27 cellular contexts compared by ENCODE assay signal in the genomic region with DNA sequence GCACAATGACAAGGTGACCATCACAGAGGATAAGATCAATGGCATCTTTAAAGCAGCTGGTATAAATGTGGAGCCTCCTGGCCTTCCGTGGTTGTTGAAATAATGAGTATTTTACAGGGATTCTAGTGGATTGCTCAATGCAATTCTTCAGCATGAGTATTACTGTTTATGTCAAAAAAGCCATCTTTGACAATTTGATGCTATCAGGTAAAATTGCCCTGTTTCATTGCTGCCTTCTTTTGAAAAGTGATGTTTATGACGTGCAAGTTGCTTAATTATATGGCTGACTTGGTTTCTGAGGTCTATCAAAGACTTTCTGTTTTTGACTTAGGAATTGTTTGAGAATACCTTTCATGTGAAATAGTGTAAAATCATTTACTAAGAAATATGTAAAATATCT.
"Had no signal": no experiment of that assay in that cellular context is flagged by ENCODE, and none has a peak within 500 bp of the region (broad histone marks: within the 10 kb centered on the region; RNA-seq: fewer than 3 reads in every experiment).

No MANE protein-coding gene starts in this region.

- H3K27ac Mint-ChIP-seq: dendritic cell treated with granulocyte-macrophage colony-stimulating factor and Interleukin-4, amounts not matched to agents 40 ng/mL and 50 ng/mL, for 4 days; effector memory CD8-positive, alpha-beta T cell; endodermal cell had no signal

- H3K27me3 ChIP-seq: colonic mucosa, esophagus muscularis mucosa, esophagus squamous epithelium, foreskin keratinocyte, gastrocnemius medialis, gastroesophageal sphincter, heart left ventricle had no signal

- DNase-seq: colonic mucosa; cortex of kidney; dermis blood vessel endothelial cell; dorsolateral prefrontal cortex; effector CD4-positive, alpha-beta T cell; effector CD8-positive, alpha-beta T cell; effector memory CD4-positive, alpha-beta T cell; effector memory CD8-positive, alpha-beta T cell; endodermal cell; erythroblast; esophagus squamous epithelium; foreskin fibroblast; foreskin keratinocyte; foreskin melanocyte; gastrocnemius medialis; glutamatergic neuron; head of caudate nucleus; heart left ventricle had no signal

- H3K9me3 Mint-ChIP-seq: dendritic cell treated with granulocyte-macrophage colony-stimulating factor and Interleukin-4, amounts not matched to agents 40 ng/mL and 50 ng/mL, for 4 days; effector memory CD8-positive, alpha-beta T cell; endodermal cell had no signal

- H3K4me1 ChIP-seq: colonic mucosa, esophagus squamous epithelium, foreskin keratinocyte, gastrocnemius medialis, heart left ventricle had no signal

- FAIRE-seq: colon, endometrium, endothelial cell of umbilical vein, frontal cortex had no signal

- H3K9me3 ChIP-seq: colonic mucosa, esophagus muscularis mucosa, esophagus squamous epithelium, gastrocnemius medialis, gastroesophageal sphincter, heart left ventricle had no signal

- H3K4me1 Mint-ChIP-seq: endodermal cell had no signal

- H3K4me3 ChIP-seq: colonic mucosa, coronary artery, dorsolateral prefrontal cortex, esophagus muscularis mucosa, esophagus squamous epithelium, gastrocnemius medialis, gastroesophageal sphincter, heart left ventricle had no signal

- H3K36me3 ChIP-seq: colonic mucosa, esophagus muscularis mucosa, esophagus squamous epithelium, gastrocnemius medialis, gastroesophageal sphincter, heart left ventricle had no signal

- H3K27ac ChIP-seq: colonic mucosa, coronary artery, dorsolateral prefrontal cortex, epithelial cell of prostate, esophagus muscularis mucosa, esophagus squamous epithelium, foreskin keratinocyte, gastrocnemius medialis, gastroesophageal sphincter, heart left ventricle had no signal

- H3K4me3 Mint-ChIP-seq: dendritic cell treated with granulocyte-macrophage colony-stimulating factor and Interleukin-4, amounts not matched to agents 40 ng/mL and 50 ng/mL, for 4 days; effector memory CD8-positive, alpha-beta T cell; endodermal cell had no signal
